Comparison of ENCODE assay signal across 1 cellular context in genomic region chr15:56464893-56465520, GRCh38.
A peak's percentile ranks its signal among the peaks of the same experiment; 100 is the strongest.
TF ChIP-seq lines count a peak whose summit lies in the region.

Gene MNS1, minus strand, starts transcription at chr15:56465137. Its CDS starts 165 bp downstream, at chr15:56464972.

TF ChIP-seq in K562, 482 proteins besides CTCF, POLR2A, EP300 and RAD21 (continued from another document and continues in another):
- TF ChIP-seq E2F4 (CRISPR knock-in tag; IDR thresholded peaks at IDR 0.05; ENCODE audit: low read depth) (peak; percentile 94), ZNF764 (CRISPR knock-in tag; IDR thresholded peaks at IDR 0.05; ENCODE audit: low read depth) (no peak), SNRNP70 (optimal IDR thresholded peaks at IDR 0.05; ENCODE audit: low read depth, low read length) (no peak), ZBTB5 (IDR thresholded peaks at IDR 0.05) (no peak), ZNF696 (CRISPR knock-in tag; conservative IDR thresholded peaks at IDR 0.05) (no peak), CBX3 (IDR thresholded peaks at IDR 0.05; ENCODE audit: borderline replicate concordance in 1 of 2, low read length in 2 of 2) (peak in 1 of 2 experiments; percentile 75; a peak in 2 of 3 replicates), TRIM25 (IDR thresholded peaks at IDR 0.05; ENCODE audit: borderline replicate concordance) (no peak), DMBX1 (CRISPR knock-in tag; IDR thresholded peaks at IDR 0.05; ENCODE audit: borderline replicate concordance) (0 out of 2 replicates have a peak, but pooled peaks have one; percentile 24), RHOXF2B (CRISPR knock-in tag; conservative IDR thresholded peaks at IDR 0.05) (no peak), MCM3 (IDR thresholded peaks at IDR 0.05) (no peak), ZNF398 (CRISPR knock-in tag; IDR thresholded peaks at IDR 0.05) (no peak), SNAPC5 (CRISPR knock-in tag; IDR thresholded peaks at IDR 0.05) (no peak), HNRNPUL1 (IDR thresholded peaks at IDR 0.05; ENCODE audit: low read length) (no peak), MTA1 (IDR thresholded peaks at IDR 0.05; ENCODE audit: borderline replicate concordance) (no peak), MXI1 (IDR thresholded peaks at IDR 0.05; ENCODE audit: low read depth, low read length) (peak; percentile 77; the same call in 1 of the 2 replicates), MLX (CRISPR knock-in tag; conservative IDR thresholded peaks at IDR 0.05) (no peak), HDAC2 (IDR thresholded peaks at IDR 0.05) (0 out of 2 replicates have a peak, but pooled peaks have one; percentile 53), ZNF583 (CRISPR knock-in tag; IDR thresholded peaks at IDR 0.05) (no peak), SIRT6 (IDR thresholded peaks at IDR 0.05; ENCODE audit: low read depth, low read length) (no peak), ZBTB2 (IDR thresholded peaks at IDR 0.05) (peak; percentile 56; the same call in 1 of the 2 replicates), LCOR (CRISPR knock-in tag; IDR thresholded peaks at IDR 0.05) (peak; percentile 76; the same call in 1 of the 2 replicates), ZNF436 (CRISPR knock-in tag; IDR thresholded peaks at IDR 0.05) (no peak), OTX1 (CRISPR knock-in tag; IDR thresholded peaks at IDR 0.05) (no peak), ETV5 (CRISPR knock-in tag; IDR thresholded peaks at IDR 0.05; ENCODE audit: low read depth) (peak; percentile 52), ZKSCAN8 (CRISPR knock-in tag; IDR thresholded peaks at IDR 0.05) (no peak), ZNF766 (CRISPR knock-in tag; conservative IDR thresholded peaks at IDR 0.05) (no peak), PREB (CRISPR knock-in tag; IDR thresholded peaks at IDR 0.05) (no peak), KAT8 (IDR thresholded peaks at IDR 0.05; ENCODE audit: low read depth) (no peak), PBX2 (CRISPR knock-in tag; IDR thresholded peaks at IDR 0.05; ENCODE audit: low read depth) (no peak), PBX2 (tag; conservative IDR thresholded peaks at IDR 0.05; ENCODE audit: low read depth) (no peak), SNIP1 (IDR thresholded peaks at IDR 0.05; ENCODE audit: low read depth) (no peak), SP1 (CRISPR knock-in tag; IDR thresholded peaks at IDR 0.05) (no peak), FOS (IDR thresholded peaks at IDR 0.05; ENCODE audit: extremely low read depth, insufficient read length) (peak; percentile 88), E2F6 (IDR thresholded peaks at IDR 0.05; ENCODE audit: borderline replicate concordance in 1 of 2, extremely low read depth in 1 of 2, insufficient read depth in 1 of 2, insufficient read length in 1 of 2, low read depth in 1 of 2, low read length in 1 of 2, poor library complexity in 1 of 2, severe bottlenecking in 1 of 2) (peak; percentile 96 to 98), KDM5B (IDR thresholded peaks at IDR 0.05; ENCODE audit: insufficient replicate concordance, low read depth, low read length) (peak; percentile 59), HBP1 (CRISPR knock-in tag; IDR thresholded peaks at IDR 0.05) (no peak), ADNP (tag; IDR thresholded peaks at IDR 0.05) (no peak), TFAM (CRISPR knock-in tag; conservative IDR thresholded peaks at IDR 0.05) (no peak), NFXL1 (CRISPR knock-in tag; IDR thresholded peaks at IDR 0.05) (no peak), HOMEZ (CRISPR knock-in tag; IDR thresholded peaks at IDR 0.05) (no peak)
